Comparison of ENCODE assay signal across 8 cellular contexts in genomic region chr19:41774515-41774980, GRCh38. TPM values are rescaled to one million over a fixed set of nuclear protein-coding genes. Genes with fewer than 3 reads are reported as not detected.
DNase-seq lines count a peak whose midpoint lies in the region; ATAC-seq and TF ChIP-seq lines count a peak whose summit lies in the region.

No MANE protein-coding gene starts in this region.

- peaks cover 7% of the 10 kb centered on the region for H3K4me1 Mint-ChIP-seq in MCF 10A (ENCODE audit: insufficient read depth, unreplicated experiment)
- no peaks in the 10 kb centered on the region for H3K4me1 Mint-ChIP-seq in stimulated activated memory B cell treated with anti-CD40 and anti-IgM and Interleukin-4, amounts not matched to agents 10 μg/mL and 1 μg/mL and 100 μg/mL, for 72 hours

- peaks cover 48% of the 10 kb centered on the region for H3K27me3 Mint-ChIP-seq in MCF 10A (ENCODE audit: insufficient read depth, unreplicated experiment)
- peaks cover 40% of the 10 kb centered on the region for H3K27me3 Mint-ChIP-seq in stimulated activated memory B cell treated with anti-CD40 and anti-IgM and Interleukin-4, amounts not matched to agents 10 μg/mL and 1 μg/mL and 100 μg/mL, for 72 hours

- H3K9me3 Mint-ChIP-seq in MCF 10A (ENCODE audit: unreplicated experiment), result no peaks in the 10 kb centered on the region
- H3K9me3 Mint-ChIP-seq in stimulated activated memory B cell treated with anti-CD40 and anti-IgM and Interleukin-4, amounts not matched to agents 10 μg/mL and 1 μg/mL and 100 μg/mL, for 72 hours, result no peaks in the 10 kb centered on the region

- WGBS in psoas muscle, 3 donors, result 49 to 59% (median 56%) methylated on average over 6 of the region's 6 CpGs

- no peak overlapping the region for H3K4me3 Mint-ChIP-seq in MCF 10A (ENCODE audit: unreplicated experiment)
- H3K4me3 Mint-ChIP-seq in stimulated activated memory B cell treated with anti-CD40 and anti-IgM and Interleukin-4, amounts not matched to agents 10 μg/mL and 1 μg/mL and 100 μg/mL, for 72 hours, result no peak overlapping the region

- no peaks in the 10 kb centered on the region for H3K4me1 ChIP-seq in psoas muscle

- H3K36me3 Mint-ChIP-seq in MCF 10A (ENCODE audit: insufficient read depth, unreplicated experiment), result no peaks in the 10 kb centered on the region
- no peaks in the 10 kb centered on the region for H3K36me3 Mint-ChIP-seq in stimulated activated memory B cell treated with anti-CD40 and anti-IgM and Interleukin-4, amounts not matched to agents 10 μg/mL and 1 μg/mL and 100 μg/mL, for 72 hours

- H3K27ac Mint-ChIP-seq in MCF 10A (ENCODE audit: low read depth, unreplicated experiment), result no peak overlapping the region
- H3K27ac Mint-ChIP-seq in stimulated activated memory B cell treated with anti-CD40 and anti-IgM and Interleukin-4, amounts not matched to agents 10 μg/mL and 1 μg/mL and 100 μg/mL, for 72 hours, result no peak overlapping the region

- H3K4me3 ChIP-seq in psoas muscle, result no peak overlapping the region

- peaks cover 0 to 8% (median 0%) of the 10 kb centered on the region in 3 donors for H3K27me3 ChIP-seq in psoas muscle (ENCODE audit: insufficient read depth in 3 of 3, low read length in 2 of 3)

- no peak for TF ChIP-seq CTCF in MCF 10A (IDR thresholded peaks at IDR 0.05; ENCODE audit: unreplicated experiment)
- no peak for TF ChIP-seq CTCF in psoas muscle (IDR thresholded peaks at IDR 0.05)

- intact Hi-C loops in MCF 10A (cut with micrococcal nuclease) (no loop called here), psoas muscle (cut with DNase I) (no loop called here)

- no peak overlapping the region for H3K27ac ChIP-seq in psoas muscle

- no peaks in the 10 kb centered on the region for H3K36me3 ChIP-seq in psoas muscle (ENCODE audit: insufficient read depth in 1 of 2, low read depth in 1 of 2)

- DNase-seq in HuH-7.5 (ENCODE audit: low spot score), result peak; percentile 22
- peak; percentile 26 for DNase-seq in T-helper 22 cell (ENCODE audit: low read depth)
- DNase-seq in MCF 10A (ENCODE audit: unreplicated experiment), result peak; percentile 85
- peak; percentile 21 to 32 for DNase-seq in stimulated activated CD4-positive, alpha-beta T cell treated with anti-CD3 and anti-CD28 coated beads, Interleukin-4, amount 100 ng/mL, for 48 hours (ENCODE audit: low read depth in 2 of 2)
- DNase-seq in psoas muscle, result no peak
- DNase-seq in iPS-NIHi11 (ENCODE audit: low spot score), result no peak

- H3K9me3 ChIP-seq in psoas muscle, result no peaks in the 10 kb centered on the region

- POLR2A ChIA-PET in MCF 10A (lab: Yijun Ruan, JAX), result interaction anchor here (0.6 kb wide), 2 partner anchors 164 to 445 kb away, joined by 3 read pairs; no protein-coding TSS in a partner anchor

- no peak for ATAC-seq in stimulated activated memory B cell treated with anti-CD40 and anti-IgM and Interleukin-4, amounts not matched to agents 10 μg/mL and 1 μg/mL and 100 μg/mL, for 72 hours
- no peak for ATAC-seq in psoas muscle
- no peak for ATAC-seq in GM19328 (IDR thresholded peaks at IDR 0.05; ENCODE audit: unreplicated experiment)

- CTCF ChIA-PET in MCF 10A (lab: Yijun Ruan, JAX), result interaction anchor here (1.1 to 3.2 kb wide), 3 partner anchors 19 to 21 kb away, joined by 3 to 18 read pairs (median 6); no protein-coding TSS in a partner anchor

- BruUV-seq in MCF 10A (replicated peaks; lab: Mats Ljungman, UMichigan), result no TSS peak

RNA-seq across cellular contexts. Expression of gene CEACAM6, which starts 19.2 kb away (rescaled TPM):
- total RNA-seq in MCF 10A (2022) (not detected in 2 replicates), psoas muscle (under 1 TPM in 2 of 4 donors, not detected in 2; 0.17 to 0.27 TPM)
- polyA plus RNA-seq in psoas muscle, result under 1 TPM in 2 of 3 donors, not detected in 1; 0.03 TPM

RNA-seq across cellular contexts. Expression of gene CEACAM3, which starts 21.8 kb away (rescaled TPM):
- not detected in 2 replicates for total RNA-seq in MCF 10A (2022)
- total RNA-seq in psoas muscle, result under 1 TPM in 1 of 4 donors, not detected in 3; 0.59 TPM
- under 1 TPM in 2 of 3 donors, not detected in 1; 0.01 to 0.05 TPM for polyA plus RNA-seq in psoas muscle

Comparison
In these comparisons a context has a peak if more than half of its experiments do, and no peak if none do; other contexts are left out.
1. DNase-seq: peak in HuH-7.5 (single experiment), T-helper 22 cell (single experiment), MCF 10A (single experiment) and stimulated activated CD4-positive, alpha-beta T cell treated with anti-CD3 and anti-CD28 coated beads, Interleukin-4, amount 100 ng/mL, for 48 hours (2 of 2); none in psoas muscle (0 of 2) and iPS-NIHi11 (single experiment).